In the genomic region with DNA sequence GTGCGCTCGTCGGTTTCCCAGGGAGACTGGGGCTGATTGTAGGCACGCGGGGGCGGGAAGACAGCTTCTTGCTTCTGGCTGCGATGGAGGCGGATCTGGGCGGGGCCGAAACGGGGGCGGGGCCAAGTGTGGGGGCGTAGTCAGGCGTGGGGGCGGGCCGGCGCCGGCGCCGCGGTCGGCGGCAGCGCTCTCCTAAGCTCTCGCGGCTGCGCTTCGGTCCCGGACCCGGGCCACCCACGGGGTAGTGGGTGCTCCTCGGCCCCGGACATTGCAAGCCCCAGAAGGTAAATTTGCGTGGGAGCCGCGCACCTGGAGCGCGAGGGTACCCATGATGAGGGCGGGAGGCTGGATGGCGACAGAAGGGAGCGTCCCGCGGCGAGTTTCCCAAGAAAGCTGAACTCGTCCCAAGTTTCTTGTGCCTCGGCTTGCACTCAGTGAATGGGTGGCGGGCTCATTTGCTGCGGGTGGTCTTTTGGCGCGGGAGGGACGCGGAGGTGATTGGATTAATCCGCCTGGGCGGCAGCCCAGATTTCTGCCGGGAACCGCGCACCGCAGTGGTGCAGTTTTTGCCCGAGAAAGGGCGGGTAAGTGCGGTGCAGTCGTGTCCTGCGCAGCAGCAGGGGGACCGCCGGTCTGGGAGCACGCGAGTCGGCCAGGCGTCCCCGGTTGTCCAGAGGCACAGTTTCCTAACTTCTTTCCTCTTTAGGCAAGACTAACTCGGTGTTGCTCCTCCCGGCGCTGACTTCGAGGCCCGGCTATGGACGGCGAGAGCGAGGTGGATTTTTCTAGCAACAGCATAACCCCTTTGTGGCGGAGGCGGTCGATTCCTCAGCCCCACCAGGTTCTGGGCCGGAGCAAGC, we compare ENCODE assay signal across 1 cellular context.
TF ChIP-seq lines count a peak whose summit lies in the region.

A gene with protein sequence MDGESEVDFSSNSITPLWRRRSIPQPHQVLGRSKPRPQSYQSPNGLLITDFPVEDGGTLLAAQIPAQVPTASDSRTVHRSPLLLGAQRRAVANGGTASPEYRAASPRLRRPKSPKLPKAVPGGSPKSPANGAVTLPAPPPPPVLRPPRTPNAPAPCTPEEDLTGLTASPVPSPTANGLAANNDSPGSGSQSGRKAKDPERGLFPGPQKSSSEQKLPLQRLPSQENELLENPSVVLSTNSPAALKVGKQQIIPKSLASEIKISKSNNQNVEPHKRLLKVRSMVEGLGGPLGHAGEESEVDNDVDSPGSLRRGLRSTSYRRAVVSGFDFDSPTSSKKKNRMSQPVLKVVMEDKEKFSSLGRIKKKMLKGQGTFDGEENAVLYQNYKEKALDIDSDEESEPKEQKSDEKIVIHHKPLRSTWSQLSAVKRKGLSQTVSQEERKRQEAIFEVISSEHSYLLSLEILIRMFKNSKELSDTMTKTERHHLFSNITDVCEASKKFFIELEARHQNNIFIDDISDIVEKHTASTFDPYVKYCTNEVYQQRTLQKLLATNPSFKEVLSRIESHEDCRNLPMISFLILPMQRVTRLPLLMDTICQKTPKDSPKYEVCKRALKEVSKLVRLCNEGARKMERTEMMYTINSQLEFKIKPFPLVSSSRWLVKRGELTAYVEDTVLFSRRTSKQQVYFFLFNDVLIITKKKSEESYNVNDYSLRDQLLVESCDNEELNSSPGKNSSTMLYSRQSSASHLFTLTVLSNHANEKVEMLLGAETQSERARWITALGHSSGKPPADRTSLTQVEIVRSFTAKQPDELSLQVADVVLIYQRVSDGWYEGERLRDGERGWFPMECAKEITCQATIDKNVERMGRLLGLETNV (plus strand): TSS at position 155 of the 860 bp plus-strand sequence. CDS start 603 bp downstream, at position 758.

TF ChIP-seq in HCT116, 20 proteins besides CTCF, POLR2A, EP300 and RAD21 (continued from another document):
- TF ChIP-seq, protein P1, sequence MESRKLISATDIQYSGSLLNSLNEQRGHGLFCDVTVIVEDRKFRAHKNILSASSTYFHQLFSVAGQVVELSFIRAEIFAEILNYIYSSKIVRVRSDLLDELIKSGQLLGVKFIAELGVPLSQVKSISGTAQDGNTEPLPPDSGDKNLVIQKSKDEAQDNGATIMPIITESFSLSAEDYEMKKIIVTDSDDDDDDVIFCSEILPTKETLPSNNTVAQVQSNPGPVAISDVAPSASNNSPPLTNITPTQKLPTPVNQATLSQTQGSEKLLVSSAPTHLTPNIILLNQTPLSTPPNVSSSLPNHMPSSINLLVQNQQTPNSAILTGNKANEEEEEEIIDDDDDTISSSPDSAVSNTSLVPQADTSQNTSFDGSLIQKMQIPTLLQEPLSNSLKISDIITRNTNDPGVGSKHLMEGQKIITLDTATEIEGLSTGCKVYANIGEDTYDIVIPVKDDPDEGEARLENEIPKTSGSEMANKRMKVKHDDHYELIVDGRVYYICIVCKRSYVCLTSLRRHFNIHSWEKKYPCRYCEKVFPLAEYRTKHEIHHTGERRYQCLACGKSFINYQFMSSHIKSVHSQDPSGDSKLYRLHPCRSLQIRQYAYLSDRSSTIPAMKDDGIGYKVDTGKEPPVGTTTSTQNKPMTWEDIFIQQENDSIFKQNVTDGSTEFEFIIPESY (IDR thresholded peaks at IDR 0.05; ENCODE audit: extremely low read depth, insufficient replicate concordance, low read length), result no peak
- TF ChIP-seq ELF1 (IDR thresholded peaks at IDR 0.05; ENCODE audit: borderline replicate concordance, low read depth), result no peak
- no peak for TF ChIP-seq TCF7L2 (IDR thresholded peaks at IDR 0.05; ENCODE audit: borderline replicate concordance, extremely low read depth, insufficient read depth, insufficient read length)
- 0 out of 2 replicates have a peak, but pooled peaks have one; percentile 38 for TF ChIP-seq CBX3 (IDR thresholded peaks at IDR 0.05; ENCODE audit: low read depth)
- TF ChIP-seq SP1 (IDR thresholded peaks at IDR 0.05; ENCODE audit: low read depth), result peak; percentile 30; the same call in 1 of the 2 replicates
- TF ChIP-seq EZH2phosphoT487 (IDR thresholded peaks at IDR 0.05; ENCODE audit: borderline replicate concordance), result no peak
- peak; percentile 35 for TF ChIP-seq YY1 (IDR thresholded peaks at IDR 0.05; ENCODE audit: extremely low read depth, insufficient replicate concordance, low read depth, low read length)
TF ChIP-seq in HCT116: peak in this region for 7.
